1 cellular context compared by ENCODE assay signal in the genomic region with DNA sequence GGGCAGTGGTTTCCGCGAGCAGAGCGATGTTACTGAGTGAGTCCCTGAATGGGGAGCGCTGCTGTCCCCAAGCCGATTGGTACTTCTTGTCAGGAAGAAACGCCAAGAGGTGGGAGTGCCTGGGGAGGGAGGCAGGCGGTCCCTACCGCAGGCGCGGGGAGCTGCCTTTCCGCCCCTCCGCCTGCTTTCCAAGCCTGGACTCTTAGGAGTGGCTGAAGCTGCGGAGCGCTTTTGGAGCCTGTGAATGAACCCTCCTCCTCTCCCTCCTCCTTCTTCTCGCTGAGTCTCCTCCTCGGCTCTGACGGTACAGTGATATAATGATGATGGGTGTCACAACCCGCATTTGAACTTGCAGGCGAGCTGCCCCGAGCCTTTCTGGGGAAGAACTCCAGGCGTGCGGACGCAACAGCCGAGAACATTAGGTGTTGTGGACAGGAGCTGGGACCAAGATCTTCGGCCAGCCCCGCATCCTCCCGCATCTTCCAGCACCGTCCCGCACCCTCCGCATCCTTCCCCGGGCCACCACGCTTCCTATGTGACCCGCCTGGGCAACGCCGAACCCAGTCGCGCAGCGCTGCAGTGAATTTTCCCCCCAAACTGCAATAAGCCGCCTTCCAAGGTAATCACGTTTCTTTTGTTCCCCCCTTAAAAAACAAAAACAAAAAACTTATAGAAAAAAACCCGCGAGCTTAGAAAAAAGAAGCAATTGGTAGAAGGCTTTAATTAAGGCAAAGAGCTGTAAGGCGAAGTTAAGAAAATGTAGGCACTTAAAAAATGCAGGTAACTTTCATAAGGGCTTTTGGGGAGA.
A peak's percentile ranks its signal among the peaks of the same experiment; 100 is the strongest.
TF ChIP-seq lines count a peak whose summit lies in the region.

TSS of gene VCAN (plus strand) at position 340 of the 808 bp plus-strand sequence. CDS start 11,775 bp downstream, outside the sequence.

TF ChIP-seq in HEK293, 187 proteins besides CTCF, POLR2A, EP300 and RAD21 (continued from another document and continues in another):
- TF ChIP-seq YY1 (tag by site-specific recombination; IDR thresholded peaks at IDR 0.05) (no peak), ZNF140 (tag by site-specific recombination; IDR thresholded peaks at IDR 0.05) (no peak), ZNF692 (tag by site-specific recombination; IDR thresholded peaks at IDR 0.05) (peak; percentile 12; the same call in 1 of the 2 replicates), ZNF121 (tag by site-specific recombination; IDR thresholded peaks at IDR 0.05) (no peak), ZNF416 (tag by site-specific recombination; IDR thresholded peaks at IDR 0.05) (no peak), GLIS2 (tag by site-specific recombination; IDR thresholded peaks at IDR 0.05) (peak; percentile 77), BCL11B (tag by site-specific recombination; IDR thresholded peaks at IDR 0.05; ENCODE audit: low read depth) (no peak), ZNF514 (tag by site-specific recombination; IDR thresholded peaks at IDR 0.05) (no peak), ZNF549 (tag by site-specific recombination; IDR thresholded peaks at IDR 0.05) (no peak), ZNF660 (tag by site-specific recombination; IDR thresholded peaks at IDR 0.05) (no peak), ZNF335 (tag by site-specific recombination; conservative IDR thresholded peaks at IDR 0.05) (peak; percentile 33; the same call in 1 of the 2 replicates), ZNF10 (tag by site-specific recombination; IDR thresholded peaks at IDR 0.05) (no peak), ZNF266 (tag by site-specific recombination; IDR thresholded peaks at IDR 0.05; ENCODE audit: low read depth) (no peak), ZFP37 (tag by site-specific recombination; IDR thresholded peaks at IDR 0.05) (no peak), ZNF394 (tag by site-specific recombination; IDR thresholded peaks at IDR 0.05; ENCODE audit: borderline replicate concordance) (no peak), ZBTB8A (tag by site-specific recombination; IDR thresholded peaks at IDR 0.05) (peak; percentile 68), YY2 (tag by site-specific recombination; IDR thresholded peaks at IDR 0.05) (no peak), ZNF426 (tag by site-specific recombination; IDR thresholded peaks at IDR 0.05) (no peak), ZBTB1 (tag by site-specific recombination; IDR thresholded peaks at IDR 0.05) (peak; percentile 97), ZNF391 (tag by site-specific recombination; IDR thresholded peaks at IDR 0.05; ENCODE audit: borderline replicate concordance, low read depth) (no peak), ZBTB21 (tag by site-specific recombination; IDR thresholded peaks at IDR 0.05) (no peak), ZNF404 (tag by site-specific recombination; IDR thresholded peaks at IDR 0.05) (no peak), ZNF324 (tag by site-specific recombination; IDR thresholded peaks at IDR 0.05) (no peak), GLIS1 (tag by site-specific recombination; IDR thresholded peaks at IDR 0.05) (no peak; the same call in 1 of the 2 replicates), KLF1 (tag by site-specific recombination; IDR thresholded peaks at IDR 0.05) (peak; percentile 40), ZBTB17 (tag by site-specific recombination; IDR thresholded peaks at IDR 0.05) (peak; percentile 58; the same call in 1 of the 2 replicates), ZSCAN30 (tag by site-specific recombination; IDR thresholded peaks at IDR 0.05) (0 out of 2 replicates have a peak, but pooled peaks have one; percentile 15), ZNF24 (tag by site-specific recombination; IDR thresholded peaks at IDR 0.05) (peak; percentile 51), ZNF623 (tag by site-specific recombination; IDR thresholded peaks at IDR 0.05) (no peak), ZBTB7A (tag by site-specific recombination; IDR thresholded peaks at IDR 0.05; ENCODE audit: low read depth) (no peak), EGR2 (tag by site-specific recombination; IDR thresholded peaks at IDR 0.05; ENCODE audit: low read depth) (peak; percentile 62)
- TF ChIP-seq, protein P1, sequence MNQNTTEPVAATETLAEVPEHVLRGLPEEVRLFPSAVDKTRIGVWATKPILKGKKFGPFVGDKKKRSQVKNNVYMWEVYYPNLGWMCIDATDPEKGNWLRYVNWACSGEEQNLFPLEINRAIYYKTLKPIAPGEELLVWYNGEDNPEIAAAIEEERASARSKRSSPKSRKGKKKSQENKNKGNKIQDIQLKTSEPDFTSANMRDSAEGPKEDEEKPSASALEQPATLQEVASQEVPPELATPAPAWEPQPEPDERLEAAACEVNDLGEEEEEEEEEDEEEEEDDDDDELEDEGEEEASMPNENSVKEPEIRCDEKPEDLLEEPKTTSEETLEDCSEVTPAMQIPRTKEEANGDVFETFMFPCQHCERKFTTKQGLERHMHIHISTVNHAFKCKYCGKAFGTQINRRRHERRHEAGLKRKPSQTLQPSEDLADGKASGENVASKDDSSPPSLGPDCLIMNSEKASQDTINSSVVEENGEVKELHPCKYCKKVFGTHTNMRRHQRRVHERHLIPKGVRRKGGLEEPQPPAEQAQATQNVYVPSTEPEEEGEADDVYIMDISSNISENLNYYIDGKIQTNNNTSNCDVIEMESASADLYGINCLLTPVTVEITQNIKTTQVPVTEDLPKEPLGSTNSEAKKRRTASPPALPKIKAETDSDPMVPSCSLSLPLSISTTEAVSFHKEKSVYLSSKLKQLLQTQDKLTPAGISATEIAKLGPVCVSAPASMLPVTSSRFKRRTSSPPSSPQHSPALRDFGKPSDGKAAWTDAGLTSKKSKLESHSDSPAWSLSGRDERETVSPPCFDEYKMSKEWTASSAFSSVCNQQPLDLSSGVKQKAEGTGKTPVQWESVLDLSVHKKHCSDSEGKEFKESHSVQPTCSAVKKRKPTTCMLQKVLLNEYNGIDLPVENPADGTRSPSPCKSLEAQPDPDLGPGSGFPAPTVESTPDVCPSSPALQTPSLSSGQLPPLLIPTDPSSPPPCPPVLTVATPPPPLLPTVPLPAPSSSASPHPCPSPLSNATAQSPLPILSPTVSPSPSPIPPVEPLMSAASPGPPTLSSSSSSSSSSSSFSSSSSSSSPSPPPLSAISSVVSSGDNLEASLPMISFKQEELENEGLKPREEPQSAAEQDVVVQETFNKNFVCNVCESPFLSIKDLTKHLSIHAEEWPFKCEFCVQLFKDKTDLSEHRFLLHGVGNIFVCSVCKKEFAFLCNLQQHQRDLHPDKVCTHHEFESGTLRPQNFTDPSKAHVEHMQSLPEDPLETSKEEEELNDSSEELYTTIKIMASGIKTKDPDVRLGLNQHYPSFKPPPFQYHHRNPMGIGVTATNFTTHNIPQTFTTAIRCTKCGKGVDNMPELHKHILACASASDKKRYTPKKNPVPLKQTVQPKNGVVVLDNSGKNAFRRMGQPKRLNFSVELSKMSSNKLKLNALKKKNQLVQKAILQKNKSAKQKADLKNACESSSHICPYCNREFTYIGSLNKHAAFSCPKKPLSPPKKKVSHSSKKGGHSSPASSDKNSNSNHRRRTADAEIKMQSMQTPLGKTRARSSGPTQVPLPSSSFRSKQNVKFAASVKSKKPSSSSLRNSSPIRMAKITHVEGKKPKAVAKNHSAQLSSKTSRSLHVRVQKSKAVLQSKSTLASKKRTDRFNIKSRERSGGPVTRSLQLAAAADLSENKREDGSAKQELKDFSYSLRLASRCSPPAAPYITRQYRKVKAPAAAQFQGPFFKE (tag by site-specific recombination; IDR thresholded peaks at IDR 0.05; ENCODE audit: borderline replicate concordance) = no peak
- TF ChIP-seq, protein P2, sequence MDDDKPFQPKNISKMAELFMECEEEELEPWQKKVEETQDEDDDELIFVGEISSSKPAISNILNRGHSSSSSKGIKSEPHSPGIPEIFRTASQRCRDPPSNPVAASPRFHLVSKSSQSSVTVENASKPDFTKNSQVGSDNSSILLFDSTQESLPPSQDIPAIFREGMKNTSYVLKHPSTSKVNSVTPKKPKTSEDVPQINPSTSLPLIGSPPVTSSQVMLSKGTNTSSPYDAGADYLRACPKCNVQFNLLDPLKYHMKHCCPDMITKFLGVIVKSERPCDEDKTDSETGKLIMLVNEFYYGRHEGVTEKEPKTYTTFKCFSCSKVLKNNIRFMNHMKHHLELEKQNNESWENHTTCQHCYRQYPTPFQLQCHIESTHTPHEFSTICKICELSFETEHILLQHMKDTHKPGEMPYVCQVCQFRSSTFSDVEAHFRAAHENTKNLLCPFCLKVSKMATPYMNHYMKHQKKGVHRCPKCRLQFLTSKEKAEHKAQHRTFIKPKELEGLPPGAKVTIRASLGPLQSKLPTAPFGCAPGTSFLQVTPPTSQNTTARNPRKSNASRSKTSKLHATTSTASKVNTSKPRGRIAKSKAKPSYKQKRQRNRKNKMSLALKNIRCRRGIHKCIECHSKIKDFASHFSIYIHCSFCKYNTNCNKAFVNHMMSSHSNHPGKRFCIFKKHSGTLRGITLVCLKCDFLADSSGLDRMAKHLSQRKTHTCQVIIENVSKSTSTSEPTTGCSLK (tag by site-specific recombination; IDR thresholded peaks at IDR 0.05) = no peak
- TF ChIP-seq, protein P3, sequence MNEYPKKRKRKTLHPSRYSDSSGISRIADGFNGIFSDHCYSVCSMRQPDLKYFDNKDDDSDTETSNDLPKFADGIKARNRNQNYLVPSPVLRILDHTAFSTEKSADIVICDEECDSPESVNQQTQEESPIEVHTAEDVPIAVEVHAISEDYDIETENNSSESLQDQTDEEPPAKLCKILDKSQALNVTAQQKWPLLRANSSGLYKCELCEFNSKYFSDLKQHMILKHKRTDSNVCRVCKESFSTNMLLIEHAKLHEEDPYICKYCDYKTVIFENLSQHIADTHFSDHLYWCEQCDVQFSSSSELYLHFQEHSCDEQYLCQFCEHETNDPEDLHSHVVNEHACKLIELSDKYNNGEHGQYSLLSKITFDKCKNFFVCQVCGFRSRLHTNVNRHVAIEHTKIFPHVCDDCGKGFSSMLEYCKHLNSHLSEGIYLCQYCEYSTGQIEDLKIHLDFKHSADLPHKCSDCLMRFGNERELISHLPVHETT (tag by site-specific recombination; IDR thresholded peaks at IDR 0.05) = no peak; the same call in 1 of the 2 replicates
- TF ChIP-seq, protein P4, sequence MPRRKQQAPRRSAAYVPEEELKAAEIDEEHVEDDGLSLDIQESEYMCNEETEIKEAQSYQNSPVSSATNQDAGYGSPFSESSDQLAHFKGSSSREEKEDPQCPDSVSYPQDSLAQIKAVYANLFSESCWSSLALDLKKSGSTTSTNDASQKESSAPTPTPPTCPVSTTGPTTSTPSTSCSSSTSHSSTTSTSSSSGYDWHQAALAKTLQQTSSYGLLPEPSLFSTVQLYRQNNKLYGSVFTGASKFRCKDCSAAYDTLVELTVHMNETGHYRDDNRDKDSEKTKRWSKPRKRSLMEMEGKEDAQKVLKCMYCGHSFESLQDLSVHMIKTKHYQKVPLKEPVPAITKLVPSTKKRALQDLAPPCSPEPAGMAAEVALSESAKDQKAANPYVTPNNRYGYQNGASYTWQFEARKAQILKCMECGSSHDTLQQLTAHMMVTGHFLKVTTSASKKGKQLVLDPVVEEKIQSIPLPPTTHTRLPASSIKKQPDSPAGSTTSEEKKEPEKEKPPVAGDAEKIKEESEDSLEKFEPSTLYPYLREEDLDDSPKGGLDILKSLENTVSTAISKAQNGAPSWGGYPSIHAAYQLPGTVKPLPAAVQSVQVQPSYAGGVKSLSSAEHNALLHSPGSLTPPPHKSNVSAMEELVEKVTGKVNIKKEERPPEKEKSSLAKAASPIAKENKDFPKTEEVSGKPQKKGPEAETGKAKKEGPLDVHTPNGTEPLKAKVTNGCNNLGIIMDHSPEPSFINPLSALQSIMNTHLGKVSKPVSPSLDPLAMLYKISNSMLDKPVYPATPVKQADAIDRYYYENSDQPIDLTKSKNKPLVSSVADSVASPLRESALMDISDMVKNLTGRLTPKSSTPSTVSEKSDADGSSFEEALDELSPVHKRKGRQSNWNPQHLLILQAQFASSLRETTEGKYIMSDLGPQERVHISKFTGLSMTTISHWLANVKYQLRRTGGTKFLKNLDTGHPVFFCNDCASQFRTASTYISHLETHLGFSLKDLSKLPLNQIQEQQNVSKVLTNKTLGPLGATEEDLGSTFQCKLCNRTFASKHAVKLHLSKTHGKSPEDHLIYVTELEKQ (tag by site-specific recombination; IDR thresholded peaks at IDR 0.05; ENCODE audit: borderline replicate concordance) = no peak
- TF ChIP-seq, protein P5, sequence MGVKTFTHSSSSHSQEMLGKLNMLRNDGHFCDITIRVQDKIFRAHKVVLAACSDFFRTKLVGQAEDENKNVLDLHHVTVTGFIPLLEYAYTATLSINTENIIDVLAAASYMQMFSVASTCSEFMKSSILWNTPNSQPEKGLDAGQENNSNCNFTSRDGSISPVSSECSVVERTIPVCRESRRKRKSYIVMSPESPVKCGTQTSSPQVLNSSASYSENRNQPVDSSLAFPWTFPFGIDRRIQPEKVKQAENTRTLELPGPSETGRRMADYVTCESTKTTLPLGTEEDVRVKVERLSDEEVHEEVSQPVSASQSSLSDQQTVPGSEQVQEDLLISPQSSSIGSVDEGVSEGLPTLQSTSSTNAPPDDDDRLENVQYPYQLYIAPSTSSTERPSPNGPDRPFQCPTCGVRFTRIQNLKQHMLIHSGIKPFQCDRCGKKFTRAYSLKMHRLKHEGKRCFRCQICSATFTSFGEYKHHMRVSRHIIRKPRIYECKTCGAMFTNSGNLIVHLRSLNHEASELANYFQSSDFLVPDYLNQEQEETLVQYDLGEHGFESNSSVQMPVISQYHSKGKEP (tag by site-specific recombination; IDR thresholded peaks at IDR 0.05) = no peak
- TF ChIP-seq, protein P6, sequence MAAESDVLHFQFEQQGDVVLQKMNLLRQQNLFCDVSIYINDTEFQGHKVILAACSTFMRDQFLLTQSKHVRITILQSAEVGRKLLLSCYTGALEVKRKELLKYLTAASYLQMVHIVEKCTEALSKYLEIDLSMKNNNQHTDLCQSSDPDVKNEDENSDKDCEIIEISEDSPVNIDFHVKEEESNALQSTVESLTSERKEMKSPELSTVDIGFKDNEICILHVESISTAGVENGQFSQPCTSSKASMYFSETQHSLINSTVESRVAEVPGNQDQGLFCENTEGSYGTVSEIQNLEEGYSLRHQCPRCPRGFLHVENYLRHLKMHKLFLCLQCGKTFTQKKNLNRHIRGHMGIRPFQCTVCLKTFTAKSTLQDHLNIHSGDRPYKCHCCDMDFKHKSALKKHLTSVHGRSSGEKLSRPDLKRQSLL (tag by site-specific recombination; IDR thresholded peaks at IDR 0.05) = no peak
- TF ChIP-seq, protein P7, sequence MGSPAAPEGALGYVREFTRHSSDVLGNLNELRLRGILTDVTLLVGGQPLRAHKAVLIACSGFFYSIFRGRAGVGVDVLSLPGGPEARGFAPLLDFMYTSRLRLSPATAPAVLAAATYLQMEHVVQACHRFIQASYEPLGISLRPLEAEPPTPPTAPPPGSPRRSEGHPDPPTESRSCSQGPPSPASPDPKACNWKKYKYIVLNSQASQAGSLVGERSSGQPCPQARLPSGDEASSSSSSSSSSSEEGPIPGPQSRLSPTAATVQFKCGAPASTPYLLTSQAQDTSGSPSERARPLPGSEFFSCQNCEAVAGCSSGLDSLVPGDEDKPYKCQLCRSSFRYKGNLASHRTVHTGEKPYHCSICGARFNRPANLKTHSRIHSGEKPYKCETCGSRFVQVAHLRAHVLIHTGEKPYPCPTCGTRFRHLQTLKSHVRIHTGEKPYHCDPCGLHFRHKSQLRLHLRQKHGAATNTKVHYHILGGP (tag by site-specific recombination; IDR thresholded peaks at IDR 0.05) = no peak
